ENCODE assay signal across 22 cellular contexts in genomic region chr3:183247190-183247589, GRCh38. TPM values are rescaled to one million over a fixed set of nuclear protein-coding genes. Genes with fewer than 3 reads are reported as not detected.
DNase-seq lines count a peak whose midpoint lies in the region; ATAC-seq and TF ChIP-seq lines count a peak whose summit lies in the region.
"Had no signal": no experiment of that assay in that cellular context is flagged by ENCODE, and none has a peak within 500 bp of the region (broad histone marks: within the 10 kb centered on the region; RNA-seq: fewer than 3 reads in every experiment).

No MANE protein-coding gene starts in this region.

- H3K9me2 ChIP-seq in GM23338 (ENCODE audit: insufficient read depth), result no peaks in the 10 kb centered on the region

- H3F3A ChIP-seq in GM23338 (replicated peaks; ENCODE audit: low read depth), result no peaks in the 10 kb centered on the region

- peaks cover 3% of the 10 kb centered on the region for H3K27me3 Mint-ChIP-seq in GM23338 (ENCODE audit: insufficient read depth, low read depth, poor library complexity)
- H3K27me3 Mint-ChIP-seq: activated CD4-positive, alpha-beta memory T cell treated with anti-CD3 and anti-CD28 coated beads, Interleukin-2, amount 10 ng/mL, durations not matched to agents 7 days and 5 days had no signal

- H3K27ac Mint-ChIP-seq in GM23338, result no peak overlapping the region
- H3K27ac Mint-ChIP-seq: activated B cell treated with CpG ODN at 0.5 μM for 24 hours; activated CD4-positive, alpha-beta memory T cell treated with anti-CD3 and anti-CD28 coated beads, Interleukin-2, amount 10 ng/mL, durations not matched to agents 7 days and 5 days; B cell; nephron progenitor cell had no signal

- H3K36me3 ChIP-seq in GM23338 (ENCODE audit: insufficient read depth), result 0 out of 2 replicates have a peak, but pooled peaks cover 5% of the 10 kb centered on the region
- no peaks in the 10 kb centered on the region for H3K36me3 ChIP-seq in tibial artery
- no peaks in the 10 kb centered on the region for H3K36me3 ChIP-seq in BE2C
- H3K36me3 ChIP-seq: gastrocnemius medialis, sigmoid colon had no signal

- ATAC-seq in GM23338 (no peak; the same call in 2 of the 3 replicates), SK-N-SH treated with all-trans-retinoic acid at 6 μM for 48 hours (peak; percentile 59), HG02623 (IDR thresholded peaks at IDR 0.05; ENCODE audit: unreplicated experiment) (no peak)
- ATAC-seq: gastrocnemius medialis, K562, PC-3 had no signal

- peaks cover 22% of the 10 kb centered on the region for H3K9me3 Mint-ChIP-seq in GM23338

- peaks cover 26% of the 10 kb centered on the region for H3K4me1 Mint-ChIP-seq in GM23338
- H3K4me1 Mint-ChIP-seq: activated B cell treated with CpG ODN at 0.5 μM for 24 hours; activated CD4-positive, alpha-beta memory T cell treated with anti-CD3 and anti-CD28 coated beads, Interleukin-2, amount 10 ng/mL, durations not matched to agents 7 days and 5 days; B cell had no signal

- peaks cover 17% of the 10 kb centered on the region for H3K36me3 Mint-ChIP-seq in GM23338 (ENCODE audit: low read depth)

- peaks cover 17% of the 10 kb centered on the region for H3K4me1 ChIP-seq in GM23338 (ENCODE audit: insufficient read depth)
- no peaks in the 10 kb centered on the region for H3K4me1 ChIP-seq in tibial artery
- no peaks in the 10 kb centered on the region for H3K4me1 ChIP-seq in BE2C
- H3K4me1 ChIP-seq: Caco-2, gastrocnemius medialis, sigmoid colon had no signal

- no peak overlapping the region for H2AFZ ChIP-seq in GM23338

- DNase-seq in GM23338 (ENCODE audit: low spot score) (peak; percentile 63), glomerular visceral epithelial cell (ENCODE audit: extremely low spot score) (peak; percentile 68), ureter (ENCODE audit: low spot score) (peak; percentile 12), tibial artery (no peak), BE2C (no peak)
- DNase-seq: activated B cell treated with CpG ODN at 0.5 μM for 24 hours; activated CD4-positive, alpha-beta memory T cell treated with anti-CD3 and anti-CD28 coated beads, Interleukin-2, amount 10 ng/mL, durations not matched to agents 7 days and 5 days; amygdala; erythroblast; gastrocnemius medialis; NCI-H1694 treated with DMSO at 0.1 percent for 48 hours; nephron progenitor cell; PC-3; posterior cingulate gyrus; sigmoid colon; T-helper 2 cell had no signal

- no peak overlapping the region for H3K4me2 ChIP-seq in GM23338

- H4K20me1 ChIP-seq in GM23338 (replicated peaks; ENCODE audit: insufficient read depth), result no peaks in the 10 kb centered on the region

- intact Hi-C loops in tibial artery (cut with DNase I; ENCODE audit: low total_unique reads), result no loop called here

- H3K27ac ChIP-seq in GM23338 (ENCODE audit: low read depth), result no peak overlapping the region
- no peak overlapping the region for H3K27ac ChIP-seq in tibial artery
- H3K27ac ChIP-seq: gastrocnemius medialis, HL-60, sigmoid colon had no signal

- no peaks in the 10 kb centered on the region for H3K79me2 ChIP-seq in GM23338 (replicated peaks; ENCODE audit: insufficient read depth)

- peaks cover 10% of the 10 kb centered on the region for H3K27me3 ChIP-seq in GM23338 (ENCODE audit: insufficient read depth)
- peaks cover 0 to 22% of the 10 kb centered on the region in 2 donors for H3K27me3 ChIP-seq in tibial artery
- peaks cover 6% of the 10 kb centered on the region; the same call in 1 of the 2 replicates for H3K27me3 ChIP-seq in BE2C
- H3K27me3 ChIP-seq: gastrocnemius medialis, sigmoid colon had no signal

- H3K4me3 ChIP-seq in GM23338 (no peak overlapping the region), tibial artery (no peak overlapping the region), BE2C (ENCODE audit: low read depth, low read length) (no peak overlapping the region)
- H3K4me3 ChIP-seq: gastrocnemius medialis, K562, sigmoid colon had no signal

- H3K4me3 Mint-ChIP-seq in GM23338, result no peak overlapping the region
- H3K4me3 Mint-ChIP-seq: activated B cell treated with CpG ODN at 0.5 μM for 24 hours; activated CD4-positive, alpha-beta memory T cell treated with anti-CD3 and anti-CD28 coated beads, Interleukin-2, amount 10 ng/mL, durations not matched to agents 7 days and 5 days; B cell; nephron progenitor cell had no signal

- H3K9me3 ChIP-seq in tibial artery (peaks cover 0 to 8% (median 0%) of the 10 kb centered on the region in 3 donors), BE2C (no peaks in the 10 kb centered on the region)
- H3K9me3 ChIP-seq: gastrocnemius medialis had no signal

- no peak for TF ChIP-seq CTCF in GM23338 (conservative IDR thresholded peaks at IDR 0.05; ENCODE audit: low read depth in 2 of 2)
- TF ChIP-seq CTCF in tibial artery (IDR thresholded peaks at IDR 0.05), result no peak
- TF ChIP-seq CTCF in BE2C (IDR thresholded peaks at IDR 0.05; ENCODE audit: low read depth, low read length), result no peak

TF ChIP-seq in GM23338, 12 proteins besides CTCF, POLR2A, EP300 and RAD21:
- TF ChIP-seq JUNB (IDR thresholded peaks at IDR 0.05; ENCODE audit: unreplicated experiment) (no peak), ZNF331 (CRISPR knock-in tag; IDR thresholded peaks at IDR 0.05; ENCODE audit: low read depth) (no peak)

TF ChIP-seq in SK-N-SH treated with all-trans-retinoic acid at 6 μM for 48 hours, 23 proteins besides CTCF, POLR2A, EP300 and RAD21:
- TF ChIP-seq SNAI2 (CRISPR knock-in tag; IDR thresholded peaks at IDR 0.05) (no peak), ISL1 (CRISPR knock-in tag; IDR thresholded peaks at IDR 0.05) (peak; percentile 26; the same call in 1 of the 2 replicates)

RNA-seq across cellular contexts. Expression of gene B3GNT5, which starts 5.9 kb away (rescaled TPM):
- total RNA-seq in GM23338 (2014; rRNA removed; shearing (Covaris generic)), result 3.9 and 4.9 TPM in 2 replicates
- 5.1 and 6.4 TPM in 2 replicates for polyA plus RNA-seq in GM23338 (2016; fragmentation: Nextera tagmentation; extraction: Ambion mirVana)
- total RNA-seq in ureter, result 20.3 TPM
- polyA plus RNA-seq in BE2C (2012; ENCODE audit: insufficient read depth, insufficient read length, low read depth), result 1.2 TPM

Comparison
In these comparisons a context has a peak if more than half of its experiments do, and no peak if none do; other contexts are left out.
1. DNase-seq: peak in GM23338 (single experiment), glomerular visceral epithelial cell (single experiment) and ureter (single experiment); none in tibial artery (0 of 2) and BE2C (single experiment).